ENCODE assay signal across 35 cellular contexts in genomic region chr6:133206942-133207341, GRCh38. TPM values are rescaled to one million over a fixed set of nuclear protein-coding genes. Genes with fewer than 3 reads are reported as not detected.
"Had no signal": no experiment of that assay in that cellular context is flagged by ENCODE, and none has a peak within 500 bp of the region (broad histone marks: within the 10 kb centered on the region; RNA-seq: fewer than 3 reads in every experiment).

No MANE protein-coding gene starts in this region.

- H3K27ac Mint-ChIP-seq: activated B cell treated with CpG ODN at 0.5 μM for 24 hours; activated CD4-positive, alpha-beta memory T cell treated with anti-CD3 and anti-CD28 coated beads for 36 hours; activated CD8-positive, alpha-beta memory T cell treated with anti-CD3 and anti-CD28 coated beads, Interleukin-2, amount 10 ng/mL, durations not matched to agents 7 days and 5 days; activated CD8-positive, alpha-beta T cell treated with anti-CD3 and anti-CD28 coated beads, Interleukin-2, amount 10 ng/mL, durations not matched to agents 7 days and 5 days; activated naive CD4-positive, alpha-beta T cell treated with anti-CD3 and anti-CD28 coated beads for 36 hours; activated naive CD4-positive, alpha-beta T cell treated with anti-CD3 and anti-CD28 coated beads, Interleukin-2, amount 50 U/mL, for 24 hours; activated naive CD8-positive, alpha-beta T cell treated with anti-CD3 and anti-CD28 coated beads for 36 hours; activated naive CD8-positive, alpha-beta T cell treated with anti-CD3 and anti-CD28 coated beads, Interleukin-2, amount 50 U/mL, for 24 hours; activated T-helper 1 cell treated with anti-CD3 and anti-CD28 coated beads, Interleukin-12 subunit alpha, Interleukin-12 subunit beta, Interleukin-2, Interleukin-4 antibody, amounts not matched to agents 30 ng/mL and 10 ng/mL and 1 ng/mL, durations not matched to agents 14 hours and 24 hours and 36 hours; activated T-helper 2 cell treated with anti-CD3 and anti-CD28 coated beads, Interferon-gamma antibody, Interleukin-2, Interleukin-4, amounts not matched to agents 10 μg/mL and 5 μg/mL and 100 μg/mL, durations not matched to agents 14 hours and 24 hours and 36 hours; T-helper 17 cell; T-helper 2 cell treated with Interferon-gamma antibody and Interleukin-4, amounts not matched to agents 5 μg/mL and 100 μg/mL, for 36 hours had no signal

- H3K4me1 Mint-ChIP-seq: activated B cell treated with CpG ODN at 0.5 μM for 24 hours; activated CD8-positive, alpha-beta memory T cell treated with anti-CD3 and anti-CD28 coated beads, Interleukin-2, amount 10 ng/mL, durations not matched to agents 7 days and 5 days; activated naive CD4-positive, alpha-beta T cell treated with anti-CD3 and anti-CD28 coated beads, Interleukin-2, amount 50 U/mL, for 24 hours; activated naive CD8-positive, alpha-beta T cell treated with anti-CD3 and anti-CD28 coated beads for 36 hours; activated naive CD8-positive, alpha-beta T cell treated with anti-CD3 and anti-CD28 coated beads, Interleukin-2, amount 50 U/mL, for 24 hours; T-helper 17 cell had no signal

- H3K9me3 ChIP-seq: adrenal gland, body of pancreas, colonic mucosa, gastroesophageal sphincter had no signal

- H3K4me3 Mint-ChIP-seq: activated B cell treated with CpG ODN at 0.5 μM for 24 hours; activated CD4-positive, alpha-beta memory T cell treated with anti-CD3 and anti-CD28 coated beads for 36 hours; activated CD8-positive, alpha-beta memory T cell treated with anti-CD3 and anti-CD28 coated beads, Interleukin-2, amount 10 ng/mL, durations not matched to agents 7 days and 5 days; activated CD8-positive, alpha-beta T cell treated with anti-CD3 and anti-CD28 coated beads, Interleukin-2, amount 10 ng/mL, durations not matched to agents 7 days and 5 days; activated naive CD4-positive, alpha-beta T cell treated with anti-CD3 and anti-CD28 coated beads for 36 hours; activated naive CD4-positive, alpha-beta T cell treated with anti-CD3 and anti-CD28 coated beads, Interleukin-2, amount 50 U/mL, for 24 hours; activated naive CD8-positive, alpha-beta T cell treated with anti-CD3 and anti-CD28 coated beads for 36 hours; activated naive CD8-positive, alpha-beta T cell treated with anti-CD3 and anti-CD28 coated beads, Interleukin-2, amount 50 U/mL, for 24 hours; activated T-helper 1 cell treated with anti-CD3 and anti-CD28 coated beads, Interleukin-12 subunit alpha, Interleukin-12 subunit beta, Interleukin-2, Interleukin-4 antibody, amounts not matched to agents 30 ng/mL and 10 ng/mL and 1 ng/mL, durations not matched to agents 14 hours and 24 hours and 36 hours; T-helper 17 cell; T-helper 2 cell treated with Interferon-gamma antibody and Interleukin-4, amounts not matched to agents 5 μg/mL and 100 μg/mL, for 36 hours had no signal

- H3K36me3 Mint-ChIP-seq: activated CD4-positive, alpha-beta memory T cell treated with anti-CD3 and anti-CD28 coated beads for 36 hours; activated CD8-positive, alpha-beta memory T cell treated with anti-CD3 and anti-CD28 coated beads, Interleukin-2, amount 10 ng/mL, durations not matched to agents 7 days and 5 days; activated naive CD4-positive, alpha-beta T cell treated with anti-CD3 and anti-CD28 coated beads, Interleukin-2, amount 50 U/mL, for 24 hours; activated naive CD8-positive, alpha-beta T cell treated with anti-CD3 and anti-CD28 coated beads for 36 hours had no signal

- DNase-seq: activated B cell treated with CpG ODN at 0.5 μM for 24 hours; activated CD4-positive, alpha-beta memory T cell treated with anti-CD3 and anti-CD28 coated beads for 36 hours; activated CD4-positive, alpha-beta T cell treated with anti-CD3 and anti-CD28 coated beads for 48 hours; activated CD8-positive, alpha-beta memory T cell treated with anti-CD3 and anti-CD28 coated beads, Interleukin-2, amount 10 ng/mL, durations not matched to agents 7 days and 5 days; activated CD8-positive, alpha-beta memory T cell treated with anti-CD3 and anti-CD28 coated beads, Interleukin-2, amount 50 U/mL, for 4 hours; activated CD8-positive, alpha-beta T cell treated with anti-CD3 and anti-CD28 coated beads, Interleukin-2, amount 10 ng/mL, durations not matched to agents 7 days and 5 days; activated effector memory CD4-positive, alpha-beta T cell treated with anti-CD3 and anti-CD28 coated beads, Interleukin-2, amount 50 U/mL, for 16 hours; activated naive CD4-positive, alpha-beta T cell treated with anti-CD3 and anti-CD28 coated beads for 36 hours; activated naive CD8-positive, alpha-beta T cell treated with anti-CD3 and anti-CD28 coated beads for 36 hours; activated naive CD8-positive, alpha-beta T cell treated with anti-CD3 and anti-CD28 coated beads, Interleukin-2, amount 50 U/mL, for 24 hours; activated T-cell treated with anti-CD3 and anti-CD28 coated beads, Interleukin-2, amount 50 U/mL, for 1 hour; activated T-cell treated with anti-CD3 and anti-CD28 coated beads, Interleukin-2, amount 50 U/mL, for 48 hours; adrenal gland; amygdala; aorta; body of pancreas; caudate nucleus; colonic mucosa; effector CD8-positive, alpha-beta T cell; esophagus squamous epithelium; foreskin melanocyte; heart right ventricle; T-helper 17 cell; T1000; WERI-Rb-1 had no signal

- H3K9me3 Mint-ChIP-seq: activated naive CD4-positive, alpha-beta T cell treated with anti-CD3 and anti-CD28 coated beads, Interleukin-2, amount 50 U/mL, for 24 hours had no signal

- ATAC-seq: activated CD4-positive, CD25-positive, alpha-beta regulatory T cell treated with anti-CD3 and anti-CD28 coated beads, Interleukin-2, amount 50 U/mL, for 24 hours; activated CD8-positive, alpha-beta memory T cell treated with anti-CD3 and anti-CD28 coated beads, Interleukin-2, amount 10 ng/mL, durations not matched to agents 7 days and 5 days; activated CD8-positive, alpha-beta T cell treated with anti-CD3 and anti-CD28 coated beads, Interleukin-2, amount 10 ng/mL, durations not matched to agents 7 days and 5 days; activated naive CD8-positive, alpha-beta T cell treated with anti-CD3 and anti-CD28 coated beads, Interleukin-2, amount 50 U/mL, for 24 hours; body of pancreas; gastroesophageal sphincter; heart right ventricle; T-helper 17 cell had no signal

- H3K4me1 ChIP-seq: adrenal gland, body of pancreas, colonic mucosa, esophagus squamous epithelium, gastroesophageal sphincter had no signal

- H3K4me3 ChIP-seq: adrenal gland, body of pancreas, colonic mucosa, esophagus squamous epithelium, gastroesophageal sphincter, heart right ventricle had no signal

- H3K27ac ChIP-seq: adrenal gland, body of pancreas, colonic mucosa, epithelial cell of prostate, esophagus squamous epithelium, gastroesophageal sphincter, heart right ventricle, WERI-Rb-1 had no signal

- FAIRE-seq: endometrium, endothelial cell of umbilical vein had no signal

- H3K36me3 ChIP-seq: adrenal gland, colonic mucosa, esophagus squamous epithelium, gastroesophageal sphincter, heart right ventricle, WERI-Rb-1 had no signal

- H3K27me3 Mint-ChIP-seq: activated B cell treated with CpG ODN at 0.5 μM for 24 hours; activated CD4-positive, alpha-beta memory T cell treated with anti-CD3 and anti-CD28 coated beads for 36 hours; activated CD8-positive, alpha-beta memory T cell treated with anti-CD3 and anti-CD28 coated beads, Interleukin-2, amount 10 ng/mL, durations not matched to agents 7 days and 5 days; activated naive CD4-positive, alpha-beta T cell treated with anti-CD3 and anti-CD28 coated beads, Interleukin-2, amount 50 U/mL, for 24 hours; activated naive CD8-positive, alpha-beta T cell treated with anti-CD3 and anti-CD28 coated beads for 36 hours; activated naive CD8-positive, alpha-beta T cell treated with anti-CD3 and anti-CD28 coated beads, Interleukin-2, amount 50 U/mL, for 24 hours had no signal

- H3K27me3 ChIP-seq: adrenal gland, body of pancreas, colonic mucosa, esophagus squamous epithelium, gastroesophageal sphincter, heart right ventricle had no signal

RNA-seq across cellular contexts. Expression of gene EYA4, which starts 34.2 kb away (rescaled TPM):
- total RNA-seq: activated CD4-positive, alpha-beta memory T cell treated with anti-CD3 and anti-CD28 coated beads for 36 hours; activated CD8-positive, alpha-beta memory T cell treated with anti-CD3 and anti-CD28 coated beads for 36 hours; activated CD8-positive, alpha-beta memory T cell treated with anti-CD3 and anti-CD28 coated beads, Interleukin-2, amount 10 ng/mL, durations not matched to agents 7 days and 5 days; activated CD8-positive, alpha-beta T cell treated with anti-CD3 and anti-CD28 coated beads, Interleukin-2, amount 10 ng/mL, durations not matched to agents 7 days and 5 days; activated naive CD4-positive, alpha-beta T cell treated with anti-CD3 and anti-CD28 coated beads for 36 hours; activated naive CD8-positive, alpha-beta T cell treated with anti-CD3 and anti-CD28 coated beads for 36 hours; activated T-helper 1 cell treated with anti-CD3 and anti-CD28 coated beads, Interleukin-12 subunit alpha, Interleukin-12 subunit beta, Interleukin-2, Interleukin-4 antibody, amounts not matched to agents 30 ng/mL and 10 ng/mL and 1 ng/mL, durations not matched to agents 14 hours and 24 hours and 36 hours; activated T-helper 2 cell treated with anti-CD3 and anti-CD28 coated beads, Interferon-gamma antibody, Interleukin-2, Interleukin-4, amounts not matched to agents 10 μg/mL and 5 μg/mL and 100 μg/mL, durations not matched to agents 14 hours and 24 hours and 36 hours; endothelial cell of umbilical vein; T-helper 17 cell had no signal
- polyA plus RNA-seq: aorta, endothelial cell of umbilical vein had no signal
